In genomic region chr3:133963657-133964396, GRCh38 we compare ENCODE assay signal across 1 cellular context.
TF ChIP-seq lines count a peak whose summit lies in the region.

No MANE protein-coding gene starts in this region.

TF ChIP-seq in IMR-90, 13 proteins besides CTCF, POLR2A, EP300 and RAD21 (continued from another document):
- TF ChIP-seq MAFK (IDR thresholded peaks at IDR 0.05; ENCODE audit: low read depth, low read length): no peak
- TF ChIP-seq ELK1 (IDR thresholded peaks at IDR 0.05; ENCODE audit: borderline replicate concordance, low read depth, low read length): no peak
- TF ChIP-seq SMC3 (IDR thresholded peaks at IDR 0.05; ENCODE audit: low read depth, low read length): no peak
